Comparison of ENCODE assay signal across 1 cellular context in genomic region chr4:19969492-19969891, GRCh38.
TF ChIP-seq lines count a peak whose summit lies in the region.

No MANE protein-coding gene starts in this region.

TF ChIP-seq in H1, 55 proteins besides CTCF, POLR2A, EP300 and RAD21 (continued from another document):
- TF ChIP-seq SAP30 (IDR thresholded peaks at IDR 0.05; ENCODE audit: insufficient read depth, insufficient replicate concordance, low read length): no peak
